Comparison of ENCODE assay signal across 11 cellular contexts in genomic region chr6:5728726-5729434, GRCh38.
DNase-seq lines count a peak whose midpoint lies in the region; ATAC-seq, FAIRE-seq and TF ChIP-seq lines count a peak whose summit lies in the region.
"Had no signal": no experiment of that assay in that cellular context is flagged by ENCODE, and none has a peak within 500 bp of the region (broad histone marks: within the 10 kb centered on the region; RNA-seq: fewer than 3 reads in every experiment).

No MANE protein-coding gene starts in this region.

- TF ChIP-seq CTCF in esophagus muscularis mucosa (IDR thresholded peaks at IDR 0.05), result no peak

- WGBS in esophagus muscularis mucosa, result 85% methylated on average over 15 of the region's 21 CpGs

- DNase-seq in NCI-H748 (lab: John Stamatoyannopoulos, UW; ENCODE audit: unreplicated experiment), result peak; percentile 77
- DNase-seq in NCI-H748 treated with DMSO at 0.1 percent for 48 hours (lab: John Stamatoyannopoulos, UW), result no peak
- peak; percentile 51 for DNase-seq in NCI-H82 (lab: John Stamatoyannopoulos, UW)
- DNase-seq in urothelium cell line (ENCODE audit: low spot score), result peak; percentile 7
- DNase-seq in esophagus muscularis mucosa (ENCODE audit: extremely low spot score), result no peak
- DNase-seq in T-helper 2 cell, result no peak
- DNase-seq: activated T-cell treated with anti-CD3 and anti-CD28 coated beads for 4 hours, dorsolateral prefrontal cortex had no signal

- ATAC-seq in esophagus mucosa, result peak; percentile 62
- no peak for ATAC-seq in HG02763 (IDR thresholded peaks at IDR 0.05; ENCODE audit: unreplicated experiment)

- no peak overlapping the region for H3K27ac ChIP-seq in esophagus muscularis mucosa (replicated peaks in 1 of 4)

- H3K27me3 ChIP-seq in esophagus muscularis mucosa, result no peaks in the 10 kb centered on the region
- H3K27me3 ChIP-seq: dorsolateral prefrontal cortex had no signal

- intact Hi-C loops in esophagus muscularis mucosa (cut with DNase I), result no loop called here

- no peak for TF ChIP-seq POLR2A in esophagus muscularis mucosa (IDR thresholded peaks at IDR 0.05; ENCODE audit: low read depth)

- H3K9me3 ChIP-seq in esophagus muscularis mucosa, result no peaks in the 10 kb centered on the region
- H3K9me3 ChIP-seq: HAP-1 had no signal

- no peak overlapping the region for H3K4me3 ChIP-seq in esophagus muscularis mucosa
- H3K4me3 ChIP-seq: dorsolateral prefrontal cortex, HAP-1 had no signal

- peaks cover 0 to 16% (median 12%) of the 10 kb centered on the region in 4 donors for H3K4me1 ChIP-seq in esophagus muscularis mucosa

- no peaks in the 10 kb centered on the region for H3K36me3 ChIP-seq in esophagus muscularis mucosa
- H3K36me3 ChIP-seq: HAP-1 had no signal

- TF ChIP-seq EP300 in esophagus muscularis mucosa (IDR thresholded peaks at IDR 0.05), result no peak

- FAIRE-seq in urothelium cell line (lab: Jason Lieb, UNC), result no peak

Comparison
In these comparisons a context has a peak if more than half of its experiments do, and no peak if none do; other contexts are left out.
1. DNase-seq: peak in NCI-H748 (single experiment), NCI-H82 (single experiment) and urothelium cell line (single experiment); none in NCI-H748 treated with DMSO at 0.1 percent for 48 hours (single experiment), esophagus muscularis mucosa (single experiment) and T-helper 2 cell (0 of 5).